In genomic region chr11:86489442-86489841, GRCh38 we compare ENCODE assay signal across 33 cellular contexts.
"Had no signal": no experiment of that assay in that cellular context is flagged by ENCODE, and none has a peak within 500 bp of the region (broad histone marks: within the 10 kb centered on the region; RNA-seq: fewer than 3 reads in every experiment).

No MANE protein-coding gene starts in this region.

- H3K4me3 Mint-ChIP-seq: dendritic cell treated with granulocyte-macrophage colony-stimulating factor and Interleukin-4, amounts not matched to agents 40 ng/mL and 50 ng/mL, for 4 days; endodermal cell; immature natural killer cell; memory B cell; mesothelial cell of epicardium; naive B cell; natural killer cell treated with Interleukin-12 subunit alpha and Interleukin-12 subunit beta and Interleukin-15 and Interleukin-18, amount 100 ng/mL, for 72 hours; neural crest cell; stimulated activated naive CD8-positive, alpha-beta T cell treated with anti-CD3 and anti-CD28 coated beads, Interleukin-15, amount 100 ng/mL, for 72 hours had no signal

- H3K36me3 Mint-ChIP-seq: memory B cell, mesothelial cell of epicardium, naive B cell had no signal

- H3K4me1 Mint-ChIP-seq: memory B cell, naive B cell had no signal

- DNase-seq: colonic mucosa; effector CD8-positive, alpha-beta T cell; endodermal cell; foreskin fibroblast; gastrocnemius medialis; hypothalamus; immature natural killer cell; mucosa of descending colon; naive B cell; stimulated activated CD4-positive, alpha-beta T cell treated with anti-CD3 and anti-CD28 coated beads, Interleukin-12 subunit alpha, Interleukin-12 subunit beta, amount 100 ng/mL, for 4 hours; stimulated activated CD4-positive, alpha-beta T cell treated with anti-CD3 and anti-CD28 coated beads, Interleukin-1b, Interleukin-23, amount 100 ng/mL, for 48 hours; stimulated activated CD4-positive, alpha-beta T cell treated with anti-CD3 and anti-CD28 coated beads, Interleukin-4, amount 100 ng/mL, for 1 hour; stimulated activated CD8-positive, alpha-beta memory T cell treated with anti-CD3 and anti-CD28 coated beads, Interleukin-4, amount 100 ng/mL, for 48 hours; stimulated activated naive CD4-positive, alpha-beta T cell; stimulated activated naive CD8-positive, alpha-beta T cell treated with anti-CD3 and anti-CD28 coated beads, Interleukin-15, amount 100 ng/mL, for 72 hours; transverse colon had no signal

- H3K27ac Mint-ChIP-seq: dendritic cell treated with granulocyte-macrophage colony-stimulating factor and Interleukin-4, amounts not matched to agents 40 ng/mL and 50 ng/mL, for 4 days; endodermal cell; memory B cell; mesothelial cell of epicardium; naive B cell; stimulated activated naive CD8-positive, alpha-beta T cell treated with anti-CD3 and anti-CD28 coated beads, Interleukin-15, amount 100 ng/mL, for 72 hours had no signal

- H3K9me3 ChIP-seq: colonic mucosa, gastrocnemius medialis, mucosa of descending colon, prostate gland, right atrium auricular region, suprapubic skin, transverse colon, vagina had no signal

- H3K27me3 Mint-ChIP-seq: dendritic cell treated with granulocyte-macrophage colony-stimulating factor and Interleukin-4, amounts not matched to agents 40 ng/mL and 50 ng/mL, for 4 days; naive B cell; stimulated activated naive CD8-positive, alpha-beta T cell treated with anti-CD3 and anti-CD28 coated beads, Interleukin-15, amount 100 ng/mL, for 72 hours had no signal

- H3K36me3 ChIP-seq: colonic mucosa, gastrocnemius medialis, prostate gland, right atrium auricular region, suprapubic skin, transverse colon, vagina had no signal

- H3K9me3 Mint-ChIP-seq: dendritic cell treated with granulocyte-macrophage colony-stimulating factor and Interleukin-4, amounts not matched to agents 40 ng/mL and 50 ng/mL, for 4 days; endodermal cell; memory B cell; mesothelial cell of epicardium; naive B cell; natural killer cell treated with Interleukin-12 subunit alpha and Interleukin-12 subunit beta and Interleukin-15 and Interleukin-18, amount 100 ng/mL, for 72 hours; neural crest cell; stimulated activated naive CD8-positive, alpha-beta T cell treated with anti-CD3 and anti-CD28 coated beads, Interleukin-15, amount 100 ng/mL, for 72 hours had no signal

- H3K4me2 ChIP-seq: smooth muscle cell had no signal

- H3K79me2 ChIP-seq: parathyroid adenoma had no signal

- H3K27me3 ChIP-seq: colonic mucosa, gastrocnemius medialis, right atrium auricular region, suprapubic skin, transverse colon, vagina had no signal

- H3K4me3 ChIP-seq: colonic mucosa, gastrocnemius medialis, lung, mucosa of descending colon, prostate gland, right atrium auricular region, smooth muscle cell, suprapubic skin, transverse colon, vagina had no signal

- H3K27ac ChIP-seq: colonic mucosa, epithelial cell of prostate, gastrocnemius medialis, parathyroid adenoma, prostate gland, right atrium auricular region, suprapubic skin, transverse colon, vagina had no signal

- FAIRE-seq: keratinocyte had no signal

- H3K9ac ChIP-seq: parathyroid adenoma had no signal

- H2AFZ ChIP-seq: parathyroid adenoma had no signal

- ATAC-seq: esophagus mucosa; gastrocnemius medialis; left lobe of liver; mucosa of descending colon; natural killer cell treated with Interleukin-12 subunit alpha and Interleukin-12 subunit beta and Interleukin-15 and Interleukin-18, amount 100 ng/mL, for 72 hours; sciatic nerve; stimulated activated naive CD8-positive, alpha-beta T cell treated with anti-CD3 and anti-CD28 coated beads, Interleukin-15, amount 100 ng/mL, for 72 hours had no signal

- H3K4me1 ChIP-seq: colonic mucosa, gastrocnemius medialis, parathyroid adenoma, prostate gland, transverse colon had no signal
